Comparison of ENCODE assay signal across 1 cellular context in genomic region chr1:222465211-222466041, GRCh38.
TF ChIP-seq lines count a peak whose summit lies in the region.

No MANE protein-coding gene starts in this region.

TF ChIP-seq in HepG2, 621 proteins besides CTCF, POLR2A, EP300 and RAD21 (continued from another document and continues in another):
- TF ChIP-seq TFDP1 (CRISPR knock-in tag; IDR thresholded peaks at IDR 0.05; ENCODE audit: borderline replicate concordance) (peak; percentile 92), NFIC (IDR thresholded peaks at IDR 0.05; ENCODE audit: low read length) (0 out of 2 replicates have a peak, but pooled peaks have one; percentile 10), ZSCAN5A (CRISPR knock-in tag; IDR thresholded peaks at IDR 0.05; ENCODE audit: borderline replicate concordance) (0 out of 2 replicates have a peak, but pooled peaks have one; percentile 82), KDM3A (CRISPR knock-in tag; IDR thresholded peaks at IDR 0.05; ENCODE audit: low read depth) (no peak; the same call in none of the 2 replicates), ZNF432 (CRISPR knock-in tag; IDR thresholded peaks at IDR 0.05; ENCODE audit: borderline replicate concordance) (no peak), ZNF276 (CRISPR knock-in tag; IDR thresholded peaks at IDR 0.05; ENCODE audit: low read depth) (peak; percentile 94), HNRNPUL1 (IDR thresholded peaks at IDR 0.05; ENCODE audit: low read depth, low read length) (no peak), MIXL1 (CRISPR knock-in tag; IDR thresholded peaks at IDR 0.05) (peak; percentile 40; the same call in 1 of the 2 replicates), MNT (IDR thresholded peaks at IDR 0.05) (peak; percentile 61), CHCHD3 (CRISPR knock-in tag; IDR thresholded peaks at IDR 0.05) (no peak; the same call in 1 of the 2 replicates), AHR (CRISPR knock-in tag; IDR thresholded peaks at IDR 0.05) (peak; percentile 97), HINFP (CRISPR knock-in tag; IDR thresholded peaks at IDR 0.05; ENCODE audit: low read depth) (peak; percentile 83), PLSCR1 (CRISPR knock-in tag; IDR thresholded peaks at IDR 0.05; ENCODE audit: borderline replicate concordance) (0 out of 2 replicates have a peak, but pooled peaks have one; percentile 28), ZNF101 (CRISPR knock-in tag; IDR thresholded peaks at IDR 0.05; ENCODE audit: borderline replicate concordance, low read depth) (no peak; the same call in 1 of the 2 replicates), NPAS2 (CRISPR knock-in tag; IDR thresholded peaks at IDR 0.05; ENCODE audit: borderline replicate concordance) (no peak), ZNF232 (CRISPR knock-in tag; IDR thresholded peaks at IDR 0.05; ENCODE audit: borderline replicate concordance) (peak; percentile 88; the same call in 1 of the 2 replicates), FOXA3 (CRISPR knock-in tag; IDR thresholded peaks at IDR 0.05) (peak; percentile 75), ZFAT (CRISPR knock-in tag; conservative IDR thresholded peaks at IDR 0.05) (no peak), MBD4 (IDR thresholded peaks at IDR 0.05; ENCODE audit: borderline replicate concordance, low read length) (no peak), GMEB1 (CRISPR knock-in tag; IDR thresholded peaks at IDR 0.05; ENCODE audit: borderline replicate concordance) (peak; percentile 74; the same call in 1 of the 2 replicates), PHF20 (CRISPR knock-in tag; IDR thresholded peaks at IDR 0.05) (peak; percentile 63; the same call in 1 of the 2 replicates), ZBTB2 (CRISPR knock-in tag; IDR thresholded peaks at IDR 0.05; ENCODE audit: low read depth) (no peak; the same call in 1 of the 2 replicates), ZNF703 (CRISPR knock-in tag; IDR thresholded peaks at IDR 0.05; ENCODE audit: borderline replicate concordance) (no peak; the same call in 1 of the 2 replicates), ZC3H13 (CRISPR knock-in tag; IDR thresholded peaks at IDR 0.05) (peak; percentile 45; the same call in 1 of the 2 replicates), IRF9 (CRISPR knock-in tag; IDR thresholded peaks at IDR 0.05; ENCODE audit: borderline replicate concordance) (peak; percentile 88; the same call in 1 of the 2 replicates), ZNF839 (CRISPR knock-in tag; IDR thresholded peaks at IDR 0.05; ENCODE audit: borderline replicate concordance) (0 out of 2 replicates have a peak, but pooled peaks have one; percentile 24), NR2F2 (IDR thresholded peaks at IDR 0.05; ENCODE audit: borderline replicate concordance, low read depth) (no peak), GZF1 (CRISPR knock-in tag; IDR thresholded peaks at IDR 0.05) (no peak), TEAD3 (CRISPR knock-in tag; optimal IDR thresholded peaks at IDR 0.05; ENCODE audit: borderline replicate concordance) (peak; percentile 84), ZNF33B (CRISPR knock-in tag; IDR thresholded peaks at IDR 0.05) (peak; percentile 88; the same call in 1 of the 2 replicates), SAFB2 (CRISPR knock-in tag; IDR thresholded peaks at IDR 0.05; ENCODE audit: borderline replicate concordance, low read depth) (peak; percentile 70; the same call in 1 of the 2 replicates), STAT6 (CRISPR knock-in tag; IDR thresholded peaks at IDR 0.05; ENCODE audit: borderline replicate concordance) (no peak), SIN3B (IDR thresholded peaks at IDR 0.05; ENCODE audit: low read length) (no peak), SALL1 (CRISPR knock-in tag; IDR thresholded peaks at IDR 0.05) (peak; percentile 95), ZNF552 (CRISPR knock-in tag; IDR thresholded peaks at IDR 0.05; ENCODE audit: borderline replicate concordance) (peak; percentile 92; the same call in 1 of the 2 replicates), ERF (CRISPR knock-in tag; IDR thresholded peaks at IDR 0.05) (peak; percentile 96), ZFP36L1 (CRISPR knock-in tag; IDR thresholded peaks at IDR 0.05) (peak; percentile 92), USF2 (IDR thresholded peaks at IDR 0.05; ENCODE audit: low read depth, low read length) (peak; percentile 33; the same call in 1 of the 2 replicates), USF2 (CRISPR knock-in tag; IDR thresholded peaks at IDR 0.05; ENCODE audit: borderline replicate concordance) (peak; percentile 14; the same call in 1 of the 2 replicates), ZSCAN20 (CRISPR knock-in tag; IDR thresholded peaks at IDR 0.05; ENCODE audit: borderline replicate concordance) (no peak), DNMT3B (CRISPR knock-in tag; conservative IDR thresholded peaks at IDR 0.05) (no peak), FOXK2 (IDR thresholded peaks at IDR 0.05) (no peak)
